ENCODE assay signal across 1 cellular context in genomic region chr7:7102906-7103305, GRCh38.
TF ChIP-seq lines count a peak whose summit lies in the region.

No MANE protein-coding gene starts in this region.

TF ChIP-seq in SK-N-SH, 30 proteins besides CTCF, POLR2A, EP300 and RAD21 (continued from another document):
- TF ChIP-seq REST (IDR thresholded peaks at IDR 0.05; ENCODE audit: low read depth, low read length): no peak
- no peak for TF ChIP-seq NRF1 (IDR thresholded peaks at IDR 0.05; ENCODE audit: low read depth, low read length)
- TF ChIP-seq RFX5 (IDR thresholded peaks at IDR 0.05; ENCODE audit: low read length): no peak
- TF ChIP-seq MAX (IDR thresholded peaks at IDR 0.05; ENCODE audit: low read depth): no peak
- TF ChIP-seq TCF12 (IDR thresholded peaks at IDR 0.05): no peak
- TF ChIP-seq SMC3 (IDR thresholded peaks at IDR 0.05; ENCODE audit: low read depth, low read length): no peak
- no peak for TF ChIP-seq USF2 (IDR thresholded peaks at IDR 0.05; ENCODE audit: borderline replicate concordance, low read depth, low read length)
- TF ChIP-seq RXRA (IDR thresholded peaks at IDR 0.05; ENCODE audit: borderline replicate concordance, low read depth): no peak
- TF ChIP-seq FOXJ3 (CRISPR knock-in tag; IDR thresholded peaks at IDR 0.05): no peak
